ENCODE assay signal across 26 cellular contexts in genomic region chr5:137137013-137137632, GRCh38.
DNase-seq lines count a peak whose midpoint lies in the region; ATAC-seq, FAIRE-seq and TF ChIP-seq lines count a peak whose summit lies in the region.
"Had no signal": no experiment of that assay in that cellular context is flagged by ENCODE, and none has a peak within 500 bp of the region (broad histone marks: within the 10 kb centered on the region; RNA-seq: fewer than 3 reads in every experiment).

No MANE protein-coding gene starts in this region.

- peaks cover 2% of the 10 kb centered on the region for H3K27me3 Mint-ChIP-seq in astrocyte (ENCODE audit: low read depth, unreplicated experiment)
- H3K27me3 Mint-ChIP-seq: activated naive CD4-positive, alpha-beta T cell treated with anti-CD3 and anti-CD28 coated beads, Interleukin-2, amount 10 ng/mL, durations not matched to agents 7 days and 5 days had no signal

- ATAC-seq in SK-N-SH treated with all-trans-retinoic acid at 6 μM for 48 hours (no peak), GM19324 (IDR thresholded peaks at IDR 0.05; ENCODE audit: low FRiP score, unreplicated experiment) (no peak), HG03442 (IDR thresholded peaks at IDR 0.05; ENCODE audit: unreplicated experiment) (no peak)
- ATAC-seq: GM12878; stimulated activated naive CD8-positive, alpha-beta T cell treated with anti-CD3 and anti-CD28 coated beads, Interleukin-15, Interleukin-2, amounts not matched to agents 100 U/mL and 50 U/mL, for 24 hours had no signal

- no peak for TF ChIP-seq POLR2A in adrenal gland (IDR thresholded peaks at IDR 0.05)

- H3K36me3 Mint-ChIP-seq in astrocyte (ENCODE audit: low read depth, unreplicated experiment) = no peaks in the 10 kb centered on the region
- H3K36me3 Mint-ChIP-seq: activated naive CD4-positive, alpha-beta T cell treated with anti-CD3 and anti-CD28 coated beads, Interleukin-2, amount 10 ng/mL, durations not matched to agents 7 days and 5 days; mesothelial cell of epicardium had no signal

- H3K4me1 Mint-ChIP-seq in astrocyte (ENCODE audit: low read depth, unreplicated experiment) = peaks cover 3% of the 10 kb centered on the region
- H3K4me1 Mint-ChIP-seq: activated naive CD4-positive, alpha-beta T cell treated with anti-CD3 and anti-CD28 coated beads, Interleukin-2, amount 10 ng/mL, durations not matched to agents 7 days and 5 days had no signal

- intact Hi-C loops in adrenal gland (cut with DNase I) = no loop called here

- peaks cover 3% of the 10 kb centered on the region for H3F3A ChIP-seq in SK-N-SH (replicated peaks; ENCODE audit: insufficient read depth)

- H3K9me2 ChIP-seq in SK-N-SH = no peaks in the 10 kb centered on the region

- H3K27me3 ChIP-seq in SK-N-SH (ENCODE audit: insufficient read depth) = no peaks in the 10 kb centered on the region
- H3K27me3 ChIP-seq in astrocyte (ENCODE audit: insufficient read depth, low read length) = no peaks in the 10 kb centered on the region
- no peaks in the 10 kb centered on the region for H3K27me3 ChIP-seq in adrenal gland
- H3K27me3 ChIP-seq: thyroid gland had no signal

- no peak overlapping the region for H2AFZ ChIP-seq in SK-N-SH (ENCODE audit: low read depth)
- H2AFZ ChIP-seq in astrocyte (ENCODE audit: low read depth, low read length) = no peak overlapping the region

- peak overlapping the region in 1 of 2 experiments; percentile 63; a peak in 2 of 4 replicates for H3K27ac ChIP-seq in SK-N-SH (ENCODE audit: low read depth in 2 of 2, low read length in 1 of 2)
- H3K27ac ChIP-seq in astrocyte (ENCODE audit: low read depth, low read length) = no peak overlapping the region
- H3K27ac ChIP-seq in adrenal gland = peak overlapping the region in 1 of 5 donors; percentile 8
- H3K27ac ChIP-seq: prostate gland, skin epidermis, thyroid gland had no signal

- POLR2A ChIA-PET in SK-N-SH (lab: Yijun Ruan, JAX) = no interaction called here

- H3K9me3 Mint-ChIP-seq in astrocyte (ENCODE audit: unreplicated experiment) = no peaks in the 10 kb centered on the region
- H3K9me3 Mint-ChIP-seq: activated naive CD4-positive, alpha-beta T cell treated with anti-CD3 and anti-CD28 coated beads, Interleukin-2, amount 10 ng/mL, durations not matched to agents 7 days and 5 days; mesothelial cell of epicardium had no signal

- no peak overlapping the region for H3K4me3 ChIP-seq in SK-N-SH (ENCODE audit: low read depth in 2 of 2, low read length in 1 of 2)
- H3K4me3 ChIP-seq in astrocyte (ENCODE audit: insufficient read depth, low read depth, low read length) = no peak overlapping the region
- no peak overlapping the region for H3K4me3 ChIP-seq in adrenal gland
- H3K4me3 ChIP-seq: GM12878, prostate gland, skin epidermis, thyroid gland had no signal

- H3K27ac Mint-ChIP-seq in astrocyte (ENCODE audit: unreplicated experiment) = no peak overlapping the region
- H3K27ac Mint-ChIP-seq: activated naive CD4-positive, alpha-beta T cell treated with anti-CD3 and anti-CD28 coated beads, Interleukin-2, amount 10 ng/mL, durations not matched to agents 7 days and 5 days; mesothelial cell of epicardium; nephron progenitor cell had no signal

- peak in 1 of 2 experiments; percentile 21; a peak in 1 of 4 replicates for TF ChIP-seq EP300 in SK-N-SH (IDR thresholded peaks at IDR 0.05; ENCODE audit: borderline replicate concordance in 1 of 2, low read depth in 1 of 2, low read length in 1 of 2)

- 51% methylated on average over 2 of the region's 2 CpGs for WGBS in SK-N-SH (ENCODE audit: low lambda C conversion rate)
- 37 to 64% (median 55%) methylated on average over 2 of the region's 2 CpGs for WGBS in adrenal gland, 4 donors

- TF ChIP-seq CTCF in SK-N-SH (IDR thresholded peaks at IDR 0.05) (no peak), astrocyte (IDR thresholded peaks at IDR 0.05; ENCODE audit: insufficient read depth, low read depth, low read length) (no peak), adrenal gland (IDR thresholded peaks at IDR 0.05) (no peak)

- no peaks in the 10 kb centered on the region for H3K36me3 ChIP-seq in SK-N-SH (replicated peaks in 1 of 2; ENCODE audit: control insufficient read depth in 1 of 2, insufficient read depth in 2 of 2, low read length in 1 of 2)
- no peaks in the 10 kb centered on the region for H3K36me3 ChIP-seq in astrocyte (ENCODE audit: insufficient read depth, low read length)
- no peaks in the 10 kb centered on the region for H3K36me3 ChIP-seq in adrenal gland (replicated peaks in 1 of 2)
- H3K36me3 ChIP-seq: prostate gland, thyroid gland had no signal

- peaks cover 5% of the 10 kb centered on the region; the same call in 1 of the 2 replicates for H3K79me2 ChIP-seq in SK-N-SH (ENCODE audit: insufficient read depth)
- no peaks in the 10 kb centered on the region for H3K79me2 ChIP-seq in astrocyte (ENCODE audit: insufficient read depth, low read length)

- CTCF ChIA-PET in SK-N-SH (lab: Yijun Ruan, JAX) = interaction anchor here (1.0 to 1.2 kb wide), 2 partner anchors 44 to 62 kb away, joined by 3 read pairs; no protein-coding TSS in a partner anchor

- DNase-seq in SK-N-SH (peak; percentile 37), NCI-H2029 (lab: John Stamatoyannopoulos, UW) (peak; percentile 67), astrocyte (ENCODE audit: low read depth) (peak; percentile 77), mesenteric fat pad (ENCODE audit: low spot score) (peak; percentile 33), adrenal gland (no peak)
- DNase-seq: activated CD4-positive, alpha-beta T cell treated with anti-CD3 and anti-CD28 coated beads for 1 hour; activated naive CD4-positive, alpha-beta T cell treated with anti-CD3 and anti-CD28 coated beads, Interleukin-2, amount 10 ng/mL, durations not matched to agents 7 days and 5 days; activated T-cell treated with anti-CD3 and anti-CD28 coated beads, Interleukin-2, amount 50 U/mL, for 48 hours; aorta; C1 segment of cervical spinal cord; effector memory CD4-positive, alpha-beta T cell; KG1; left cardiac atrium; NCI-H1048; NCI-H226; nephron progenitor cell; stimulated activated naive CD8-positive, alpha-beta T cell treated with anti-CD3 and anti-CD28 coated beads, Interleukin-15, Interleukin-2, amounts not matched to agents 100 U/mL and 50 U/mL, for 24 hours; thyroid gland had no signal

- H3K4me1 ChIP-seq in SK-N-SH (ENCODE audit: control insufficient read depth in 1 of 2, insufficient read depth in 2 of 2, low read depth in 1 of 2, low read length in 1 of 2) (peaks cover 12 to 19% of the 10 kb centered on the region in 2 experiments; a peak in 3 of 4 replicates), astrocyte (ENCODE audit: insufficient read depth, low read length) (peaks cover 21% of the 10 kb centered on the region), adrenal gland (replicated peaks in 1 of 2) (no peaks in the 10 kb centered on the region)
- H3K4me1 ChIP-seq: prostate gland had no signal

- H4K20me1 ChIP-seq in SK-N-SH (ENCODE audit: insufficient read depth) (no peaks in the 10 kb centered on the region), astrocyte (ENCODE audit: insufficient read depth, low read length) (peaks cover 24% of the 10 kb centered on the region)

- H3K9ac ChIP-seq in SK-N-SH (no peak overlapping the region), astrocyte (ENCODE audit: low read length) (no peak overlapping the region)

- peak; percentile 9 for FAIRE-seq in astrocyte (lab: Jason Lieb, UNC)
- FAIRE-seq: GM12878, H1 had no signal

- no peak for TF ChIP-seq RAD21 in SK-N-SH (IDR thresholded peaks at IDR 0.05; ENCODE audit: low read length)

- H3K9me3 ChIP-seq in SK-N-SH (no peaks in the 10 kb centered on the region), astrocyte (ENCODE audit: insufficient read depth, low read depth, low read length) (no peaks in the 10 kb centered on the region), adrenal gland (replicated peaks in 1 of 3) (no peaks in the 10 kb centered on the region)
- H3K9me3 ChIP-seq: prostate gland, thyroid gland had no signal

- H3K4me2 ChIP-seq in SK-N-SH (no peak overlapping the region), astrocyte (ENCODE audit: low read length) (no peak overlapping the region)

- no peak overlapping the region for H3K4me3 Mint-ChIP-seq in astrocyte (ENCODE audit: unreplicated experiment)
- H3K4me3 Mint-ChIP-seq: activated naive CD4-positive, alpha-beta T cell treated with anti-CD3 and anti-CD28 coated beads, Interleukin-2, amount 10 ng/mL, durations not matched to agents 7 days and 5 days; mesothelial cell of epicardium; nephron progenitor cell had no signal

TF ChIP-seq in SK-N-SH, 30 proteins besides CTCF, POLR2A, EP300 and RAD21 (continues in another document):
- TF ChIP-seq ZBTB33 (IDR thresholded peaks at IDR 0.05; ENCODE audit: borderline replicate concordance, low read depth) = no peak
- TF ChIP-seq GABPA (IDR thresholded peaks at IDR 0.05; ENCODE audit: low read depth) = no peak

TF ChIP-seq in SK-N-SH treated with all-trans-retinoic acid at 6 μM for 48 hours, 23 proteins besides CTCF, POLR2A, EP300 and RAD21:
- TF ChIP-seq CSDC2 (CRISPR knock-in tag; IDR thresholded peaks at IDR 0.05) (no peak), CREB5 (CRISPR knock-in tag; IDR thresholded peaks at IDR 0.05; ENCODE audit: low read depth) (no peak), ESRRG (CRISPR knock-in tag; IDR thresholded peaks at IDR 0.05) (no peak), PPARA (CRISPR knock-in tag; IDR thresholded peaks at IDR 0.05; ENCODE audit: borderline replicate concordance) (no peak), TOX (CRISPR knock-in tag; IDR thresholded peaks at IDR 0.05; ENCODE audit: borderline replicate concordance) (no peak)

Comparison
In these comparisons a context has a peak if more than half of its experiments do, and no peak if none do; other contexts are left out.
1. DNase-seq: peak in SK-N-SH (single experiment), NCI-H2029 (single experiment), astrocyte (single experiment) and mesenteric fat pad (single experiment); none in adrenal gland (0 of 7).